Comparison of ENCODE assay signal across 27 cellular contexts in genomic region chr5:57468481-57469165, GRCh38. TPM values are rescaled to one million over a fixed set of nuclear protein-coding genes. Genes with fewer than 3 reads are reported as not detected.
A peak's percentile ranks its signal among the peaks of the same experiment; 100 is the strongest.
DNase-seq lines count a peak whose midpoint lies in the region; ATAC-seq and TF ChIP-seq lines count a peak whose summit lies in the region.
"Had no signal": no experiment of that assay in that cellular context is flagged by ENCODE, and none has a peak within 500 bp of the region (broad histone marks: within the 10 kb centered on the region; RNA-seq: fewer than 3 reads in every experiment).

No MANE protein-coding gene starts in this region.

- intact Hi-C loops in MCF 10A (cut with micrococcal nuclease) (no loop called here), breast epithelium (cut with DNase I; ENCODE audit: low total_unique reads) (no loop called here)

- H3K9me3 ChIP-seq in breast epithelium (no peaks in the 10 kb centered on the region), adipocyte (ENCODE audit: control insufficient read depth, low read length) (no peaks in the 10 kb centered on the region), subcutaneous abdominal adipose tissue (ENCODE audit: control insufficient read depth in 5 of 5, low read length in 5 of 5) (no peaks in the 10 kb centered on the region)
- H3K9me3 ChIP-seq: uterus had no signal

- H3K27ac Mint-ChIP-seq in MCF 10A (ENCODE audit: low read depth, unreplicated experiment) (no peak overlapping the region), WTC11 (no peak overlapping the region)
- H3K27ac Mint-ChIP-seq: memory B cell; naive thymus-derived CD4-positive, alpha-beta T cell; T-cell had no signal

- H3K9ac ChIP-seq in adipocyte (ENCODE audit: low read length) (no peak overlapping the region), subcutaneous abdominal adipose tissue (ENCODE audit: low read length in 5 of 5) (no peak overlapping the region)

- H3K36me3 ChIP-seq in breast epithelium = no peaks in the 10 kb centered on the region
- H3K36me3 ChIP-seq in adipocyte (ENCODE audit: control insufficient read depth, insufficient read depth, low read length, severe bottlenecking) = no peaks in the 10 kb centered on the region
- H3K36me3 ChIP-seq in subcutaneous abdominal adipose tissue (ENCODE audit: control insufficient read depth in 5 of 5, insufficient read depth in 5 of 5, low read length in 5 of 5) = no peaks in the 10 kb centered on the region
- H3K36me3 ChIP-seq: uterus had no signal

- H3K27ac ChIP-seq in breast epithelium (peak overlapping the region in 1 of 2 donors; percentile 39), subcutaneous abdominal adipose tissue (ENCODE audit: low read depth, low read length) (peak overlapping the region; percentile 38), substantia nigra (ENCODE audit: low read depth, low read length, poor library complexity, severe bottlenecking) (no peak overlapping the region)
- H3K27ac ChIP-seq: HL-60, skin epidermis, uterus had no signal

- H3K9me3 Mint-ChIP-seq in MCF 10A (ENCODE audit: unreplicated experiment) (no peaks in the 10 kb centered on the region), WTC11 (peaks cover 3% of the 10 kb centered on the region)
- H3K9me3 Mint-ChIP-seq: T-cell had no signal

- H3K4me3 ChIP-seq in breast epithelium (no peak overlapping the region), adipocyte (ENCODE audit: low read length) (peak overlapping the region; percentile 4), fibroblast of the aortic adventitia (ENCODE audit: low read depth, low read length) (no peak overlapping the region), subcutaneous abdominal adipose tissue (ENCODE audit: low read depth in 1 of 5, low read length in 5 of 5) (no peak overlapping the region)
- H3K4me3 ChIP-seq: skin epidermis, uterus had no signal

- H3K27me3 Mint-ChIP-seq in MCF 10A (ENCODE audit: insufficient read depth, unreplicated experiment) (no peaks in the 10 kb centered on the region), WTC11 (ENCODE audit: low read depth) (no peaks in the 10 kb centered on the region)

- TF ChIP-seq POLR2A in breast epithelium (IDR thresholded peaks at IDR 0.05) = no peak

- H3K4me1 Mint-ChIP-seq in MCF 10A (ENCODE audit: insufficient read depth, unreplicated experiment) (peaks cover 13% of the 10 kb centered on the region), WTC11 (no peaks in the 10 kb centered on the region)
- H3K4me1 Mint-ChIP-seq: memory B cell; naive thymus-derived CD4-positive, alpha-beta T cell; T-cell had no signal

- POLR2A ChIA-PET in MCF 10A (lab: Yijun Ruan, JAX) (interaction anchor here (0.5 to 1.9 kb wide), 5 partner anchors 12 to 102 kb away, joined by 3 to 5 read pairs (median 3); no protein-coding TSS in a partner anchor), WTC11 (lab: Charles Lee) (no interaction called here)

- H3K27me3 ChIP-seq in breast epithelium (no peaks in the 10 kb centered on the region), adipocyte (replicated peaks; ENCODE audit: control insufficient read depth, insufficient read depth, low read length) (no peaks in the 10 kb centered on the region), subcutaneous abdominal adipose tissue (ENCODE audit: control insufficient read depth in 5 of 5, insufficient read depth in 4 of 5, low read length in 5 of 5) (no peaks in the 10 kb centered on the region)
- H3K27me3 ChIP-seq: uterus had no signal

- CTCF ChIA-PET in MCF 10A (lab: Yijun Ruan, JAX) (interaction anchor here (0.6 to 1.5 kb wide), 10 partner anchors 11 to 1195 kb away, joined by 3 to 9 read pairs (median 4); no protein-coding TSS in a partner anchor), WTC11 (lab: Charles Lee) (no interaction called here)

- peaks cover 0 to 5% of the 10 kb centered on the region in 2 donors for H3K4me1 ChIP-seq in breast epithelium
- H3K4me1 ChIP-seq in adipocyte (ENCODE audit: control insufficient read depth, insufficient read depth, low read length) = peaks cover 30% of the 10 kb centered on the region
- peaks cover 0 to 24% (median 7%) of the 10 kb centered on the region in 5 donors for H3K4me1 ChIP-seq in subcutaneous abdominal adipose tissue (ENCODE audit: control insufficient read depth in 5 of 5, insufficient read depth in 5 of 5, low read length in 5 of 5)
- H3K4me1 ChIP-seq: uterus had no signal

- BruUV-seq in MCF 10A (replicated peaks; lab: Mats Ljungman, UMichigan) = no TSS peak

- no peak for TF ChIP-seq CTCF in MCF 10A (IDR thresholded peaks at IDR 0.05; ENCODE audit: unreplicated experiment)
- TF ChIP-seq CTCF in breast epithelium (IDR thresholded peaks at IDR 0.05) = no peak
- no peak for TF ChIP-seq CTCF in fibroblast of the aortic adventitia (IDR thresholded peaks at IDR 0.05; ENCODE audit: insufficient read depth, low read length)
- TF ChIP-seq CTCF in WTC11 (IDR thresholded peaks at IDR 0.05) = no peak

- H3K4me3 Mint-ChIP-seq in MCF 10A (ENCODE audit: unreplicated experiment) (peak overlapping the region; percentile 6), WTC11 (no peak overlapping the region)
- H3K4me3 Mint-ChIP-seq: memory B cell; naive thymus-derived CD4-positive, alpha-beta T cell; T-cell had no signal

- no peaks in the 10 kb centered on the region for H3K36me3 Mint-ChIP-seq in MCF 10A (ENCODE audit: insufficient read depth, unreplicated experiment)
- H3K36me3 Mint-ChIP-seq in WTC11 = peaks cover 3% of the 10 kb centered on the region
- H3K36me3 Mint-ChIP-seq: memory B cell, T-cell had no signal

- DNase-seq in MCF 10A (ENCODE audit: unreplicated experiment) = peak; percentile 73
- no peak for DNase-seq in breast epithelium (ENCODE audit: low spot score in 2 of 2)
- DNase-seq in adipocyte (ENCODE audit: low read depth) = peak; percentile 92
- peak; percentile 85 for DNase-seq in fibroblast of the aortic adventitia (ENCODE audit: low read depth)
- no peak for DNase-seq in substantia nigra (lab: John Stamatoyannopoulos, UW)
- no peak for DNase-seq in WTC11 (ENCODE audit: low spot score)
- no peak for DNase-seq in NCI-H2107 treated with DMSO at 0.1 percent for 48 hours (lab: John Stamatoyannopoulos, UW; ENCODE audit: unreplicated experiment)
- DNase-seq: 8988T; activated CD4-positive, alpha-beta T cell treated with anti-CD3 and anti-CD28 coated beads, Interleukin-2, amount 50 U/mL, for 1 hour; activated CD8-positive, alpha-beta memory T cell treated with anti-CD3 and anti-CD28 coated beads, Interleukin-2, amount 50 U/mL, for 4 hours; activated effector memory CD4-positive, alpha-beta T cell treated with anti-CD3 and anti-CD28 coated beads, Interleukin-2, amount 50 U/mL, for 16 hours; amniotic stem cell; DMS153; kidney glomerular epithelial cell; naive thymus-derived CD4-positive, alpha-beta T cell; NCI-H1048; NCI-H2029 treated with DMSO at 0.1 percent for 48 hours; NCI-H510A; Right ventricle myocardium superior; stimulated activated CD4-positive, alpha-beta T cell treated with anti-CD3 and anti-CD28 coated beads, Interleukin-4, amount 100 ng/mL, for 24 hours; T-cell; uterus had no signal

- no peak for ATAC-seq in WTC11
- ATAC-seq: naive thymus-derived CD4-positive, alpha-beta T cell; T-cell had no signal

TF ChIP-seq in WTC11, 78 proteins besides CTCF, POLR2A, EP300 and RAD21:
- TF ChIP-seq TCF7 (CRISPR knock-in tag; IDR thresholded peaks at IDR 0.05; ENCODE audit: low read depth) = no peak
- no peak for TF ChIP-seq ZNF232 (CRISPR knock-in tag; IDR thresholded peaks at IDR 0.05)
- TF ChIP-seq ZSCAN18 (CRISPR knock-in tag; IDR thresholded peaks at IDR 0.05) = no peak

RNA-seq across cellular contexts. Expression of gene ACTBL2, which starts 14.0 kb away (rescaled TPM):
- total RNA-seq in MCF 10A (2022) (0.10 TPM in 1 of 2 replicates, not detected in the other), breast epithelium (1 to 10 TPM in 1 of 3 donors, not detected in 2; 1.2 TPM), fibroblast of the aortic adventitia (ENCODE audit: low replicate concordance) (not detected in 2 replicates), WTC11 (2021) (not detected in 3 replicates)
- total RNA-seq: frontal cortex; naive thymus-derived CD4-positive, alpha-beta T cell; Right ventricle myocardium superior; T-cell; uterus had no signal

Comparison
In these comparisons a context has a peak if more than half of its experiments do, and no peak if none do; other contexts are left out.
1. DNase-seq: peak in MCF 10A (single experiment), adipocyte (single experiment) and fibroblast of the aortic adventitia (single experiment); none in breast epithelium (0 of 2), substantia nigra (0 of 49), WTC11 (single experiment) and NCI-H2107 treated with DMSO at 0.1 percent for 48 hours (single experiment).